ENCODE assay signal across 17 cellular contexts in genomic region chr10:86734209-86734988, GRCh38. TPM values are rescaled to one million over a fixed set of nuclear protein-coding genes. Genes with fewer than 3 reads are reported as not detected.
DNase-seq lines count a peak whose midpoint lies in the region; ATAC-seq and TF ChIP-seq lines count a peak whose summit lies in the region.
"Had no signal": no experiment of that assay in that cellular context is flagged by ENCODE, and none has a peak within 500 bp of the region (broad histone marks: within the 10 kb centered on the region; RNA-seq: fewer than 3 reads in every experiment).

No MANE protein-coding gene starts in this region.

- no peaks in the 10 kb centered on the region for H3K27me3 ChIP-seq in esophagus muscularis mucosa

- WGBS in esophagus muscularis mucosa = 37% methylated on average over 4 of the region's 4 CpGs

- TF ChIP-seq CTCF in esophagus muscularis mucosa (IDR thresholded peaks at IDR 0.05) = no peak

- no peak overlapping the region for H3K4me3 Mint-ChIP-seq in stimulated activated memory B cell treated with anti-CD40 and anti-IgM and Interleukin-4, amounts not matched to agents 10 μg/mL and 1 μg/mL and 100 μg/mL, for 72 hours
- H3K4me3 Mint-ChIP-seq in natural killer cell treated with Interleukin-12 subunit alpha and Interleukin-12 subunit beta and Interleukin-15 and Interleukin-18, amount 100 ng/mL, for 72 hours = no peak overlapping the region
- H3K4me3 Mint-ChIP-seq: activated naive CD8-positive, alpha-beta T cell; central memory CD8-positive, alpha-beta T cell had no signal

- peaks cover 9% of the 10 kb centered on the region for H3K27me3 Mint-ChIP-seq in stimulated activated memory B cell treated with anti-CD40 and anti-IgM and Interleukin-4, amounts not matched to agents 10 μg/mL and 1 μg/mL and 100 μg/mL, for 72 hours
- H3K27me3 Mint-ChIP-seq in natural killer cell treated with Interleukin-12 subunit alpha and Interleukin-12 subunit beta and Interleukin-15 and Interleukin-18, amount 100 ng/mL, for 72 hours = peaks cover 7% of the 10 kb centered on the region in 2 donors
- H3K27me3 Mint-ChIP-seq: activated naive CD8-positive, alpha-beta T cell; central memory CD8-positive, alpha-beta T cell had no signal

- peaks cover 13% of the 10 kb centered on the region for H3K4me1 Mint-ChIP-seq in stimulated activated memory B cell treated with anti-CD40 and anti-IgM and Interleukin-4, amounts not matched to agents 10 μg/mL and 1 μg/mL and 100 μg/mL, for 72 hours
- no peaks in the 10 kb centered on the region for H3K4me1 Mint-ChIP-seq in natural killer cell treated with Interleukin-12 subunit alpha and Interleukin-12 subunit beta and Interleukin-15 and Interleukin-18, amount 100 ng/mL, for 72 hours (ENCODE audit: low read depth in 2 of 2)
- H3K4me1 Mint-ChIP-seq: central memory CD8-positive, alpha-beta T cell had no signal

- ATAC-seq in GM19043 (IDR thresholded peaks at IDR 0.05; ENCODE audit: low read depth, unreplicated experiment) (peak; percentile 57), GM21786 (IDR thresholded peaks at IDR 0.05; ENCODE audit: unreplicated experiment) (no peak), HG03342 (IDR thresholded peaks at IDR 0.05; ENCODE audit: unreplicated experiment) (no peak)
- peak; percentile 75 for ATAC-seq in stimulated activated memory B cell treated with anti-CD40 and anti-IgM and Interleukin-4, amounts not matched to agents 10 μg/mL and 1 μg/mL and 100 μg/mL, for 72 hours
- ATAC-seq in natural killer cell treated with Interleukin-12 subunit alpha and Interleukin-12 subunit beta and Interleukin-15 and Interleukin-18, amount 100 ng/mL, for 72 hours = no peak
- ATAC-seq: left lobe of liver had no signal

- intact Hi-C loops in esophagus muscularis mucosa (cut with DNase I) = no loop called here

- no peak overlapping the region for H3K27ac Mint-ChIP-seq in stimulated activated memory B cell treated with anti-CD40 and anti-IgM and Interleukin-4, amounts not matched to agents 10 μg/mL and 1 μg/mL and 100 μg/mL, for 72 hours
- H3K27ac Mint-ChIP-seq in natural killer cell treated with Interleukin-12 subunit alpha and Interleukin-12 subunit beta and Interleukin-15 and Interleukin-18, amount 100 ng/mL, for 72 hours = no peak overlapping the region
- H3K27ac Mint-ChIP-seq: activated naive CD8-positive, alpha-beta T cell had no signal

- DNase-seq in MV-4-11 (lab: John Stamatoyannopoulos, UW) = peak; percentile 74
- DNase-seq in esophagus muscularis mucosa (ENCODE audit: extremely low spot score) = no peak
- no peak for DNase-seq in natural killer cell treated with Interleukin-12 subunit alpha and Interleukin-12 subunit beta and Interleukin-15 and Interleukin-18, amount 100 ng/mL, for 72 hours (ENCODE audit: low spot score)
- DNase-seq in NCI-H524 (lab: John Stamatoyannopoulos, UW) = no peak
- DNase-seq: activated CD4-positive, alpha-beta T cell treated with anti-CD3 and anti-CD28 coated beads for 48 hours; activated T-cell treated with anti-CD3 and anti-CD28 coated beads for 4 hours; NCI-H1105; PC-9; T-helper 1 cell had no signal

- H3K9me3 ChIP-seq in esophagus muscularis mucosa = no peaks in the 10 kb centered on the region
- H3K9me3 ChIP-seq: neutrophil had no signal

- peak overlapping the region in 1 of 4 donors; percentile 16 for H3K4me3 ChIP-seq in esophagus muscularis mucosa
- H3K4me3 ChIP-seq: PC-9 had no signal

- H3K27ac ChIP-seq in esophagus muscularis mucosa (replicated peaks in 1 of 4) = peak overlapping the region; percentile 88 to 94 (median 90)
- H3K27ac ChIP-seq: neutrophil, PC-9 had no signal

- TF ChIP-seq POLR2A in esophagus muscularis mucosa (IDR thresholded peaks at IDR 0.05; ENCODE audit: low read depth) = no peak

- no peaks in the 10 kb centered on the region for H3K9me3 Mint-ChIP-seq in stimulated activated memory B cell treated with anti-CD40 and anti-IgM and Interleukin-4, amounts not matched to agents 10 μg/mL and 1 μg/mL and 100 μg/mL, for 72 hours
- no peaks in the 10 kb centered on the region for H3K9me3 Mint-ChIP-seq in natural killer cell treated with Interleukin-12 subunit alpha and Interleukin-12 subunit beta and Interleukin-15 and Interleukin-18, amount 100 ng/mL, for 72 hours
- H3K9me3 Mint-ChIP-seq: central memory CD8-positive, alpha-beta T cell had no signal

- H3K4me1 ChIP-seq in esophagus muscularis mucosa = peaks cover 34 to 96% (median 91%) of the 10 kb centered on the region in 4 donors

- peaks cover 0 to 11% (median 0%) of the 10 kb centered on the region in 4 donors for H3K36me3 ChIP-seq in esophagus muscularis mucosa
- H3K36me3 ChIP-seq: neutrophil had no signal

- no peak for TF ChIP-seq EP300 in esophagus muscularis mucosa (IDR thresholded peaks at IDR 0.05)

- H3K36me3 Mint-ChIP-seq in stimulated activated memory B cell treated with anti-CD40 and anti-IgM and Interleukin-4, amounts not matched to agents 10 μg/mL and 1 μg/mL and 100 μg/mL, for 72 hours = no peaks in the 10 kb centered on the region
- H3K36me3 Mint-ChIP-seq in natural killer cell treated with Interleukin-12 subunit alpha and Interleukin-12 subunit beta and Interleukin-15 and Interleukin-18, amount 100 ng/mL, for 72 hours = no peaks in the 10 kb centered on the region

RNA-seq across cellular contexts. Expression of gene BMPR1A, which starts 22.0 kb away (rescaled TPM):
- total RNA-seq in esophagus muscularis mucosa = 100 to 1,000 TPM in 1 of 4 donors, 10 to 100 TPM in 3; 66.1 to 110 (median 90.5) TPM
- total RNA-seq in natural killer cell treated with Interleukin-12 subunit alpha and Interleukin-12 subunit beta and Interleukin-15 and Interleukin-18, amount 100 ng/mL, for 72 hours = 10 to 100 TPM in 1 of 2 donors, 1 to 10 TPM in 1; 8.2 to 11.5 TPM

Comparison
In these comparisons a context has a peak if more than half of its experiments do, and no peak if none do; other contexts are left out.
1. ATAC-seq: peak in GM19043 (single experiment) and stimulated activated memory B cell treated with anti-CD40 and anti-IgM and Interleukin-4, amounts not matched to agents 10 μg/mL and 1 μg/mL and 100 μg/mL, for 72 hours (single experiment); none in natural killer cell treated with Interleukin-12 subunit alpha and Interleukin-12 subunit beta and Interleukin-15 and Interleukin-18, amount 100 ng/mL, for 72 hours (0 of 2), GM21786 (single experiment) and HG03342 (single experiment).
2. RNA of gene BMPR1A, which starts 22.0 kb away (total RNA-seq): 66.1 to 110 TPM in esophagus muscularis mucosa; 8.2 to 11.5 TPM in natural killer cell treated with Interleukin-12 subunit alpha and Interleukin-12 subunit beta and Interleukin-15 and Interleukin-18, amount 100 ng/mL, for 72 hours; every median in the first group is over 4 times any median in the second.